Comparison of ENCODE assay signal across 1 cellular context in genomic region chr3:62892951-62893350, GRCh38.
TF ChIP-seq lines count a peak whose summit lies in the region.

No MANE protein-coding gene starts in this region.

TF ChIP-seq in H1, 55 proteins besides CTCF, POLR2A, EP300 and RAD21 (continued from another document):
- TF ChIP-seq JUN (IDR thresholded peaks at IDR 0.05; ENCODE audit: low read depth, low read length) (no peak), CBX8 (IDR thresholded peaks at IDR 0.05; ENCODE audit: borderline replicate concordance, low read depth, low read length) (no peak), CEBPB (IDR thresholded peaks at IDR 0.05; ENCODE audit: low read depth, low read length) (no peak), SRF (IDR thresholded peaks at IDR 0.05; ENCODE audit: low read depth, low read length) (no peak), CTBP2 (IDR thresholded peaks at IDR 0.05; ENCODE audit: borderline replicate concordance, insufficient read depth, insufficient read length, low read length) (no peak)
